ENCODE assay signal across 10 cellular contexts in the genomic region with DNA sequence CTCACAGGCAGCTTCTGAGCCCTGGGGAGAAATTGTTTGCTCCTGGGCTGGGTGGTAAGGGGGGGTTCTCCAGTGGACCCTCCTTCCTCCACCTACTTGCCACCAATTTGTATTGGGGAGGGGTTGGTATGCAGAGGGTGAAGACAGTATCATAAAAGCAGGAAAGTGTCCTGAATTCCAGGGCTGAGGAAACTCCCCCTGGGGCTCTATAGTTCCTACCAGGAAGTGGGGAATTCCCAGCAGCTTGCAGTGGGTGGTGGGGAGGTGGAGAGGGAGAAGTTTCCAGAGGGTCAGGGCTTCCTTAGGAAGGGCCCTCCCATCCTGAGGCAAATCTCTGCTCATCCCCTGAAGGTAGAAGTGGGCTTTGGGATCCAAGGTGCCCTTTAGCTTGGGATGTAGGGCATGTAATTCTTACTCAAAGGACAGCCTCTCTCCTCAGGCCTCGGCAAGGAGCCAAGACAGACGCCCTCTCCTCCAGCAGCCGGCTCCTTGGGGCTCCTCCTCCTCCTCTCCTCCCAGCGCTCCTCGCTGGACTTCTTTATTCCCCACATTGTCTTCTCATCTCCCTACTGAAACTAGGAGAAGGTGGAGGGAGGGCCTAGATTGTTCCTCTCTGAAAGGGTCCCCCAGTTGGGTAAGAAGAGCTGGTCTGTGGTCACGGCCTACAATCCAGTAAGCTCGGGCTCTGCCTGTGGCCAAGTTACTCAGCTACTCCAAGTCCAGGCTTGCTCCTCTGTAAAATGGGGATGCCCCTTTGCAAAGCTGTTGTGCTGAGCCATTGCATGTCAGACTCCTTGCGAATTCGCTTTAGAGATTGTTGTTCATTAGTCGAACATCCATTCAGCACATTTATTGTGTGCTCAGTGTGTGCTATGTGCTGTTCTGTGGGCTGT. TPM values are rescaled to one million over a fixed set of nuclear protein-coding genes. Genes with fewer than 3 reads are reported as not detected.
A peak's percentile ranks its signal among the peaks of the same experiment; 100 is the strongest.
DNase-seq lines count a peak whose midpoint lies in the region; ATAC-seq and TF ChIP-seq lines count a peak whose summit lies in the region.
"Had no signal": no experiment of that assay in that cellular context is flagged by ENCODE, and none has a peak within 500 bp of the region (broad histone marks: within the 10 kb centered on the region; RNA-seq: fewer than 3 reads in every experiment).

No MANE protein-coding gene starts in this region.

- H3K36me3 Mint-ChIP-seq in glutamatergic neuron (ENCODE audit: unreplicated experiment) (no peaks in the 10 kb centered on the region), osteocyte (ENCODE audit: unreplicated experiment) (no peaks in the 10 kb centered on the region)

- H3K9me3 ChIP-seq in GM23248 (ENCODE audit: low read depth) = no peaks in the 10 kb centered on the region
- H3K9me3 ChIP-seq in RWPE2 (ENCODE audit: severe bottlenecking) = no peaks in the 10 kb centered on the region
- H3K9me3 ChIP-seq: Caco-2 had no signal

- H2AFZ ChIP-seq in GM23248 = no peak overlapping the region

- H3K9me3 Mint-ChIP-seq in glutamatergic neuron (ENCODE audit: unreplicated experiment) = peaks cover 2% of the 10 kb centered on the region
- H3K9me3 Mint-ChIP-seq in osteocyte (ENCODE audit: unreplicated experiment) = no peaks in the 10 kb centered on the region

- no peaks in the 10 kb centered on the region for H4K20me1 ChIP-seq in GM23248 (ENCODE audit: insufficient read depth)

- ATAC-seq in RWPE2 (ENCODE audit: low read depth) (peak; percentile 84), HG02852 (IDR thresholded peaks at IDR 0.05; ENCODE audit: unreplicated experiment) (no peak)

- in situ Hi-C loops in GM23248 (cut with MboI) = no loop called here

- no peaks in the 10 kb centered on the region for H3F3A ChIP-seq in GM23248 (ENCODE audit: insufficient read depth)

- H3K27ac ChIP-seq in GM23248 (no peak overlapping the region), RWPE2 (ENCODE audit: poor library complexity, severe bottlenecking) (peak overlapping the region; percentile 26)
- H3K27ac ChIP-seq: coronary artery had no signal

- H3K9ac ChIP-seq in GM23248 = no peak overlapping the region

- H3K27ac Mint-ChIP-seq in glutamatergic neuron (ENCODE audit: unreplicated experiment) (no peak overlapping the region), osteocyte (ENCODE audit: unreplicated experiment) (no peak overlapping the region)

- H3K9me2 ChIP-seq in GM23248 (ENCODE audit: insufficient read depth) = no peaks in the 10 kb centered on the region

- H3K36me3 ChIP-seq in GM23248 (ENCODE audit: low read depth) (no peaks in the 10 kb centered on the region), RWPE2 (ENCODE audit: low read depth) (no peaks in the 10 kb centered on the region)

- no peaks in the 10 kb centered on the region for H3K79me2 ChIP-seq in GM23248 (ENCODE audit: insufficient read depth)

- no peak overlapping the region for H3K4me3 ChIP-seq in GM23248
- no peak overlapping the region for H3K4me3 ChIP-seq in RWPE2 (ENCODE audit: severe bottlenecking)
- H3K4me3 ChIP-seq: coronary artery had no signal

- WGBS in GM23248 (ENCODE audit: low coverage in 1 of 2, low lambda C conversion rate in 2 of 2, missing lambda C conversion rate in 2 of 2), 2 experiments = 69 to 70% methylated on average over 10 of the region's 10 CpGs

- TF ChIP-seq CTCF in RWPE2 (IDR thresholded peaks at IDR 0.05; ENCODE audit: poor library complexity, severe bottlenecking) (no peak), glutamatergic neuron (IDR thresholded peaks at IDR 0.05; ENCODE audit: partially characterized antibody, unreplicated experiment) (no peak), osteocyte (IDR thresholded peaks at IDR 0.05) (no peak)

- DNase-seq in GM23248 (peak; percentile 14), RWPE2 (ENCODE audit: low spot score) (no peak), glutamatergic neuron (peak; percentile 6), posterior vena cava (ENCODE audit: low spot score) (peak; percentile 59), COLO668 (lab: John Stamatoyannopoulos, UW; ENCODE audit: unreplicated experiment) (no peak), osteocyte (ENCODE audit: extremely low spot score, unreplicated experiment) (no peak), dedifferentiated amniotic fluid mesenchymal stem cell (ENCODE audit: extremely low spot score) (no peak)
- DNase-seq: Caco-2 had no signal

- H3K27me3 Mint-ChIP-seq in glutamatergic neuron (ENCODE audit: unreplicated experiment) (peaks cover 2% of the 10 kb centered on the region), osteocyte (ENCODE audit: unreplicated experiment) (no peaks in the 10 kb centered on the region)

- intact Hi-C loops in posterior vena cava (cut with DNase I) = no loop called here

- no peak overlapping the region for H3K4me2 ChIP-seq in GM23248 (ENCODE audit: unreplicated experiment)

- H3K4me1 Mint-ChIP-seq in glutamatergic neuron (ENCODE audit: low read depth, unreplicated experiment) (peaks cover 10% of the 10 kb centered on the region), osteocyte (ENCODE audit: unreplicated experiment) (peaks cover 8% of the 10 kb centered on the region)

- H3K4me1 ChIP-seq in GM23248 (ENCODE audit: insufficient read depth) (no peaks in the 10 kb centered on the region), RWPE2 (ENCODE audit: insufficient read depth, poor library complexity, severe bottlenecking) (peaks cover 11% of the 10 kb centered on the region)

- H3K4me3 Mint-ChIP-seq in glutamatergic neuron (ENCODE audit: unreplicated experiment) (no peak overlapping the region), osteocyte (ENCODE audit: unreplicated experiment) (no peak overlapping the region)

- H3K27me3 ChIP-seq in GM23248 (replicated peaks; ENCODE audit: insufficient read depth) = no peaks in the 10 kb centered on the region
- H3K27me3 ChIP-seq in RWPE2 (ENCODE audit: insufficient read depth, poor library complexity, severe bottlenecking) = no peaks in the 10 kb centered on the region

RNA-seq across cellular contexts. Expression of a gene that starts 17.9 kb away (rescaled TPM):
- total RNA-seq in GM23248 (2014; rRNA removed; shearing (Covaris generic)) = 60.0 and 87.0 TPM in 2 replicates
- 65.3 and 67.9 TPM in 2 replicates for polyA plus RNA-seq in GM23248 (2016; fragmentation: Nextera tagmentation; extraction: Ambion mirVana)
- total RNA-seq in glutamatergic neuron (ENCODE audit: unreplicated experiment) (0.59 TPM), posterior vena cava (10 to 100 TPM; 64.1 to 68.7 TPM), osteocyte (27.9 and 36.2 TPM in 2 replicates)

Comparison
In these comparisons a context has a peak if more than half of its experiments do, and no peak if none do; other contexts are left out.
1. DNase-seq: peak in GM23248 (single experiment), glutamatergic neuron (single experiment) and posterior vena cava (single experiment); none in RWPE2 (single experiment), COLO668 (single experiment), osteocyte (single experiment) and dedifferentiated amniotic fluid mesenchymal stem cell (single experiment).
2. RNA of a gene that starts 17.9 kb away (total RNA-seq): 64.1 to 68.7 TPM in posterior vena cava, 60.0 to 87.0 TPM in GM23248 and 27.9 to 36.2 TPM in osteocyte; 0.59 TPM in glutamatergic neuron (single experiment); every median in the first group is over 10 times any median in the second.